Comparison of ENCODE assay signal across 28 cellular contexts in genomic region chr11:47361419-47361818, GRCh38. TPM values are rescaled to one million over a fixed set of nuclear protein-coding genes. Genes with fewer than 3 reads are reported as not detected.
A peak's percentile ranks its signal among the peaks of the same experiment; 100 is the strongest.
DNase-seq lines count a peak whose midpoint lies in the region; ATAC-seq and TF ChIP-seq lines count a peak whose summit lies in the region.
"Had no signal": no experiment of that assay in that cellular context is flagged by ENCODE, and none has a peak within 500 bp of the region (broad histone marks: within the 10 kb centered on the region; RNA-seq: fewer than 3 reads in every experiment).

No MANE protein-coding gene starts in this region.

- H3K79me2 ChIP-seq in Loucy (ENCODE audit: insufficient read depth, low read length): no peaks in the 10 kb centered on the region
- H3K79me2 ChIP-seq: hepatocyte had no signal

- 75 to 89% (median 82%) methylated on average over 13 of the region's 13 CpGs for WGBS in spleen, 5 donors

- no peaks in the 10 kb centered on the region; the same call in 1 of the 2 replicates for H3F3A ChIP-seq in Loucy (ENCODE audit: low read depth)

- H3K9me3 ChIP-seq in cardiac muscle cell (ENCODE audit: low read depth): no peaks in the 10 kb centered on the region
- H3K9me3 ChIP-seq in Loucy (ENCODE audit: insufficient read depth, low read depth, low read length): no peaks in the 10 kb centered on the region
- no peaks in the 10 kb centered on the region for H3K9me3 ChIP-seq in right atrium auricular region
- no peaks in the 10 kb centered on the region for H3K9me3 ChIP-seq in spleen
- H3K9me3 ChIP-seq: adrenal gland, gastroesophageal sphincter, prostate gland, SJSA1 had no signal

- H2AFZ ChIP-seq in Loucy (ENCODE audit: low read length): peak overlapping the region; percentile 8; the same call in 1 of the 2 replicates
- H2AFZ ChIP-seq: GM23248, hepatocyte had no signal

- H3K27ac ChIP-seq in cardiac muscle cell (peak overlapping the region; percentile 65), right atrium auricular region (peak overlapping the region; percentile 18 to 48), spleen (peak overlapping the region in 3 of 8 donors; percentile 14 to 70 (median 36))
- H3K27ac ChIP-seq: adrenal gland, gastroesophageal sphincter, GM23248, hepatocyte, prostate gland, SJSA1 had no signal

- H3K9me2 ChIP-seq in Loucy (replicated peaks; ENCODE audit: low read depth, low read length): no peaks in the 10 kb centered on the region

- H3K36me3 ChIP-seq in cardiac muscle cell (no peaks in the 10 kb centered on the region), Loucy (ENCODE audit: insufficient read depth, low read length) (no peaks in the 10 kb centered on the region), right atrium auricular region (no peaks in the 10 kb centered on the region), spleen (peaks cover 0 to 89% (median 15%) of the 10 kb centered on the region in 6 donors)
- H3K36me3 ChIP-seq: adrenal gland, gastroesophageal sphincter, prostate gland, SJSA1 had no signal

- H4K20me1 ChIP-seq in Loucy (ENCODE audit: insufficient read depth, low read length, poor library complexity, severe bottlenecking): no peaks in the 10 kb centered on the region

- TF ChIP-seq POLR2A in spleen (IDR thresholded peaks at IDR 0.05): no peak

- H3K4me1 ChIP-seq in cardiac muscle cell (ENCODE audit: low read depth): no peaks in the 10 kb centered on the region
- H3K4me1 ChIP-seq in Loucy (ENCODE audit: insufficient read depth, low read length, poor library complexity, severe bottlenecking): peaks cover 39% of the 10 kb centered on the region
- peaks cover 0 to 4% of the 10 kb centered on the region in 2 donors for H3K4me1 ChIP-seq in right atrium auricular region
- H3K4me1 ChIP-seq in spleen: peaks cover 0 to 80% (median 36%) of the 10 kb centered on the region in 6 donors
- H3K4me1 ChIP-seq: adrenal gland, prostate gland, SJSA1 had no signal

- no peak for TF ChIP-seq CTCF in cardiac muscle cell (IDR thresholded peaks at IDR 0.05; ENCODE audit: low read depth, low read length)
- 0 out of 2 replicates have a peak, but pooled peaks have one; percentile 20 for TF ChIP-seq CTCF in Loucy (conservative IDR thresholded peaks at IDR 0.05; ENCODE audit: low read length)
- no peak for TF ChIP-seq CTCF in right atrium auricular region (IDR thresholded peaks at IDR 0.05)
- no peak for TF ChIP-seq CTCF in spleen (IDR thresholded peaks at IDR 0.05 in 8 of 11, conservative IDR thresholded peaks at IDR 0.05 in 3 of 11)

- DNase-seq in cardiac muscle cell (ENCODE audit: low read depth in 1 of 2, low spot score in 1 of 2) (no peak), Right ventricle myocardium superior (no peak), right atrium auricular region (ENCODE audit: low spot score) (no peak), spleen (peak; percentile 54), NCI-H1930 (lab: John Stamatoyannopoulos, UW) (no peak), left colon (no peak)
- DNase-seq: activated CD4-positive, alpha-beta T cell treated with anti-CD3 and anti-CD28 coated beads, Interleukin-2, amount 50 U/mL, for 4 hours; activated CD8-positive, alpha-beta memory T cell treated with anti-CD3 and anti-CD28 coated beads, Interleukin-2, amount 10 ng/mL, durations not matched to agents 7 days and 5 days; activated naive CD4-positive, alpha-beta T cell; CD4-positive, alpha-beta memory T cell; GM23248; NCI-H1048; NCI-H187; NCI-H510A treated with DMSO at 0.1 percent for 48 hours; stimulated activated naive CD4-positive, alpha-beta T cell had no signal

- H3K4me2 ChIP-seq in Loucy (ENCODE audit: low read depth, low read length, poor library complexity, severe bottlenecking): no peak overlapping the region
- H3K4me2 ChIP-seq: hepatocyte had no signal

- H3K9ac ChIP-seq in Loucy (ENCODE audit: low read depth, low read length, poor library complexity, severe bottlenecking): peak overlapping the region; percentile 52
- H3K9ac ChIP-seq: GM23248 had no signal

- ATAC-seq in Right ventricle myocardium superior (ENCODE audit: poor library complexity) (no peak), GM19324 (IDR thresholded peaks at IDR 0.05; ENCODE audit: low FRiP score, unreplicated experiment) (no peak), left colon (no peak)
- ATAC-seq: activated CD4-positive, CD25-positive, alpha-beta regulatory T cell treated with anti-CD3 and anti-CD28 coated beads, Interleukin-2, amount 50 U/mL, for 24 hours; activated CD8-positive, alpha-beta memory T cell treated with anti-CD3 and anti-CD28 coated beads, Interleukin-2, amount 10 ng/mL, durations not matched to agents 7 days and 5 days; gastroesophageal sphincter had no signal

- H3K4me3 ChIP-seq in cardiac muscle cell (no peak overlapping the region), Loucy (ENCODE audit: low read length, poor library complexity, severe bottlenecking) (no peak overlapping the region), right atrium auricular region (no peak overlapping the region), spleen (no peak overlapping the region)
- H3K4me3 ChIP-seq: adrenal gland, gastroesophageal sphincter, GM23248, hepatocyte, prostate gland, SJSA1 had no signal

- intact Hi-C loops in Right ventricle myocardium superior (cut with DNase I) (no loop called here), spleen (cut with DNase I; ENCODE audit: low total_unique reads) (no loop called here), left colon (cut with DNase I, micrococcal nuclease) (no loop called here)

- H3K27me3 ChIP-seq in cardiac muscle cell (no peaks in the 10 kb centered on the region), Loucy (ENCODE audit: insufficient read depth, low read length, poor library complexity, severe bottlenecking) (no peaks in the 10 kb centered on the region), right atrium auricular region (no peaks in the 10 kb centered on the region), spleen (replicated peaks in 1 of 7) (no peaks in the 10 kb centered on the region)
- H3K27me3 ChIP-seq: adrenal gland, gastroesophageal sphincter, hepatocyte, SJSA1 had no signal

RNA-seq across cellular contexts. Expression of gene MYBPC3, which starts 8.9 kb away (rescaled TPM):
- 489 and 605 TPM in 2 replicates for total RNA-seq in cardiac muscle cell
- 476 and 751 TPM in 2 replicates for polyA plus RNA-seq in cardiac muscle cell
- 2,568 TPM for total RNA-seq in Right ventricle myocardium superior
- total RNA-seq in right atrium auricular region: 1,000 to 10,000 TPM in 1 of 2 donors, 100 to 1,000 TPM in 1; 797 to 1,210 TPM
- 1 to 10 TPM in 5 of 7 donors, under 1 TPM in 2; 0.91 to 4.7 (median 1.5) TPM for total RNA-seq in spleen
- polyA plus RNA-seq in spleen: 1 to 10 TPM in 2 of 3 donors, under 1 TPM in 1; 0.49 to 2.2 (median 1.4) TPM
- not detected for total RNA-seq in left colon
- total RNA-seq: A172; activated CD8-positive, alpha-beta memory T cell treated with anti-CD3 and anti-CD28 coated beads, Interleukin-2, amount 10 ng/mL, durations not matched to agents 7 days and 5 days; activated T-cell treated with anti-CD3 and anti-CD28 coated beads, Interleukin-2, amount 50 U/mL, for 72 hours; CD4-positive, alpha-beta memory T cell; fibroblast of lung; GM23248; RPMI7951; SJSA1; temporal lobe had no signal
- polyA plus RNA-seq: CD4-positive, alpha-beta memory T cell; fibroblast of lung; GM23248 had no signal

RNA-seq across cellular contexts. Expression of gene SPI1, which starts 16.9 kb away (rescaled TPM):
- total RNA-seq in cardiac muscle cell (not detected in 2 replicates), Right ventricle myocardium superior (11.1 TPM), right atrium auricular region (10 to 100 TPM in 1 of 2 donors, 1 to 10 TPM in 1; 7.5 to 23.1 TPM), spleen (100 to 1,000 TPM in 6 of 7 donors, 10 to 100 TPM in 1; 95.7 to 366 (median 198) TPM), left colon (10 to 100 TPM in 1 of 2 donors, 1 to 10 TPM in 1; 5.0 to 15.8 TPM)
- polyA plus RNA-seq in cardiac muscle cell (0.56 and 1.3 TPM in 2 replicates), spleen (100 to 1,000 TPM in 1 of 3 donors, 10 to 100 TPM in 2; 84.2 to 128 (median 91.8) TPM)
- total RNA-seq: A172; activated CD8-positive, alpha-beta memory T cell treated with anti-CD3 and anti-CD28 coated beads, Interleukin-2, amount 10 ng/mL, durations not matched to agents 7 days and 5 days; fibroblast of lung; GM23248; RPMI7951; SJSA1 had no signal
- polyA plus RNA-seq: fibroblast of lung had no signal

RNA-seq across cellular contexts. Expression of gene SLC39A13, which starts 47.0 kb away (rescaled TPM):
- total RNA-seq in cardiac muscle cell (71.7 and 79.4 TPM in 2 replicates), Right ventricle myocardium superior (34.5 TPM), right atrium auricular region (10 to 100 TPM; 78.4 to 79.8 TPM), spleen (10 to 100 TPM; 26.3 to 48.4 (median 43.2) TPM), left colon (10 to 100 TPM; 17.9 to 20.2 TPM)
- polyA plus RNA-seq in cardiac muscle cell (80.8 and 86.6 TPM in 2 replicates), spleen (10 to 100 TPM; 21.7 to 40.2 (median 26.0) TPM)

Comparison
In these comparisons a context has a peak if more than half of its experiments do, and no peak if none do; other contexts are left out.
1. RNA of gene MYBPC3, which starts 8.9 kb away (total RNA-seq): 2,568 TPM in Right ventricle myocardium superior (single experiment), 797 to 1,210 TPM in right atrium auricular region and 489 to 605 TPM in cardiac muscle cell; 0.91 to 4.7 TPM in spleen and not detected in left colon; every median in the first group is over 10 times any median in the second.